ENCODE assay signal across 7 cellular contexts in the genomic region with DNA sequence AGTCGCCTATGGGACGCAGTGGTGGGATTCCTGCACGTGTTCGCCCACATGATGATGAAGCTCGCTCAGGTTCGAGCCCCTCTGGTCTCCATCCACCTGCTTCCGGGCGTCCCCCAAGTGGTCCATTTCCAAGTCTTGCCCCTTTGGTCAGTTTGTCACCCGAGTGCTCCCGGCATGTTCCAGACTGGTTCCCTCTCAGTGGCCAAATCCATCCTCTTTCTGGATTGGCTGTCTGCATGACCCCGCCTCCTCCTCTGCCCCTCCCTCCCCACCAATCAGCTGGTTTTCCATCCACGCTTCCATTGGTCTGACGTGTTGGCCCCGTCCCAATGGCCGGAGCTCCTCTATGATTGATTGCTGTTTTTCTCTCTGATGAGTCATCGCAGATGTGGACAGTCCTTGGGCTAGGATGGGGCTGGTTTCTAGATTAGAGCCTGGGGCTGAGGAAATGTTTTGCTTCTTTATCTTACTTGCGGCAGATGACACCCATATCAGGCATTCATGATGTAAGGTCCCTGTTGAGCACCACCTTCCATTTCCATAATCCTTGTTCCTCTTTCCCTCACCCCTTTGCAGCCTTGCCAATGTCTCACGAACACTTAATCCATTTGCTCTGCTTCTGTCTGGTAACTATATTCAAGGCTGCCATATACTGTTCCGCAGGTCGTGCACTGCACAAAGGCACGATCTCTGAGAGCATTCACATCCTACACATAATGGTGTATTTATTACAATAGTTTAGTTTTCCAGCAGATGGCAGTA.
DNase-seq lines count a peak whose midpoint lies in the region; ATAC-seq and TF ChIP-seq lines count a peak whose summit lies in the region.

No MANE protein-coding gene starts in this region.

- no peaks in the 10 kb centered on the region for H3K9me3 Mint-ChIP-seq in HFFc6

- ATAC-seq in left ventricle myocardium superior = peak; percentile 87

- TF ChIP-seq CTCF in HFFc6 (IDR thresholded peaks at IDR 0.05) (peak; percentile 83; the same call in 1 of the 2 replicates), retinal pigment epithelial cell (conservative IDR thresholded peaks at IDR 0.05; ENCODE audit: low read depth, low read length) (no peak)

- peaks cover 12% of the 10 kb centered on the region; the same call in 1 of the 2 replicates for H3K4me1 ChIP-seq in ES-I3 (ENCODE audit: insufficient read depth, low read length)

- intact Hi-C loops in left ventricle myocardium superior (cut with micrococcal nuclease) = no loop called here

- DNase-seq in HFFc6 (peak; percentile 96), NOMO-1 treated with DMSO at 0.1 percent for 48 hours (lab: John Stamatoyannopoulos, UW; ENCODE audit: unreplicated experiment) (peak; percentile 88), amniotic epithelial cell (ENCODE audit: low read depth) (peak; percentile 98), left ventricle myocardium superior (peak; percentile 49), retinal pigment epithelial cell (ENCODE audit: low read depth) (peak; percentile 34), dedifferentiated amniotic fluid mesenchymal stem cell (ENCODE audit: extremely low spot score) (no peak)

- peak overlapping the region; percentile 17 for H3K4me3 ChIP-seq in retinal pigment epithelial cell (ENCODE audit: low read length)

- H3K4me3 Mint-ChIP-seq in HFFc6 = peak overlapping the region; percentile 77

- H3K27ac Mint-ChIP-seq in HFFc6 = peak overlapping the region; percentile 84

- H3K36me3 ChIP-seq in ES-I3 (ENCODE audit: insufficient read depth, low read length) = no peaks in the 10 kb centered on the region

- H3K4me1 Mint-ChIP-seq in HFFc6 (ENCODE audit: low read depth) = peaks cover 18% of the 10 kb centered on the region

- H3K9ac ChIP-seq in ES-I3 (ENCODE audit: low read depth, low read length) = peak overlapping the region; percentile 51; the same call in 1 of the 2 replicates

- H3K27me3 Mint-ChIP-seq in HFFc6 (ENCODE audit: insufficient read depth) = peaks cover 10% of the 10 kb centered on the region

- no peaks in the 10 kb centered on the region for H3K36me3 Mint-ChIP-seq in HFFc6 (ENCODE audit: low read depth)

- no peaks in the 10 kb centered on the region for H3K9me3 ChIP-seq in ES-I3 (ENCODE audit: control insufficient read depth, insufficient read depth, low read length)
